ENCODE assay signal across 14 cellular contexts in genomic region chr2:150169230-150169629, GRCh38.
DNase-seq lines count a peak whose midpoint lies in the region; ATAC-seq and TF ChIP-seq lines count a peak whose summit lies in the region.
"Had no signal": no experiment of that assay in that cellular context is flagged by ENCODE, and none has a peak within 500 bp of the region (broad histone marks: within the 10 kb centered on the region; RNA-seq: fewer than 3 reads in every experiment).

No MANE protein-coding gene starts in this region.

- peaks cover 0 to 10% (median 0%) of the 10 kb centered on the region in 9 donors for H3K4me1 ChIP-seq in heart right ventricle

- peak overlapping the region; percentile 35 for H3K27ac Mint-ChIP-seq in progenitor cell of endocrine pancreas
- H3K27ac Mint-ChIP-seq: activated T-cell treated with anti-CD3 and anti-CD28 coated beads, Interleukin-2, amount 50 U/mL, for 24 hours had no signal

- H3K4me3 Mint-ChIP-seq in progenitor cell of endocrine pancreas (ENCODE audit: low read depth): no peak overlapping the region
- H3K4me3 Mint-ChIP-seq: activated T-cell treated with anti-CD3 and anti-CD28 coated beads, Interleukin-2, amount 50 U/mL, for 24 hours had no signal

- intact Hi-C loops in heart right ventricle (cut with DNase I): no loop called here

- peaks cover 11% of the 10 kb centered on the region for H3K4me1 Mint-ChIP-seq in progenitor cell of endocrine pancreas (ENCODE audit: low read depth)

- no peak overlapping the region for H3K4me3 ChIP-seq in heart right ventricle
- H3K4me3 ChIP-seq: cardiac muscle cell, lung had no signal

- no peaks in the 10 kb centered on the region for H3K9me3 ChIP-seq in heart right ventricle

- ATAC-seq in heart right ventricle: peak; percentile 57 to 92 (median 66)
- ATAC-seq: foreskin keratinocyte had no signal

- no peaks in the 10 kb centered on the region for H3K36me3 ChIP-seq in heart right ventricle
- H3K36me3 ChIP-seq: cardiac muscle cell had no signal

- peak overlapping the region in 1 of 10 donors; percentile 34 for H3K27ac ChIP-seq in heart right ventricle
- H3K27ac ChIP-seq: cardiac muscle cell, foreskin keratinocyte had no signal

- no peaks in the 10 kb centered on the region for H3K36me3 Mint-ChIP-seq in progenitor cell of endocrine pancreas (ENCODE audit: insufficient read depth)

- TF ChIP-seq CTCF in heart right ventricle (IDR thresholded peaks at IDR 0.05) (no peak), progenitor cell of endocrine pancreas (IDR thresholded peaks at IDR 0.05; ENCODE audit: unreplicated experiment) (no peak)

- no peaks in the 10 kb centered on the region for H3K27me3 Mint-ChIP-seq in progenitor cell of endocrine pancreas
- H3K27me3 Mint-ChIP-seq: activated T-cell treated with anti-CD3 and anti-CD28 coated beads, Interleukin-2, amount 50 U/mL, for 24 hours had no signal

- DNase-seq in EL (peak; percentile 20), astrocyte of the hippocampus (ENCODE audit: low read depth, low spot score) (peak; percentile 65), heart right ventricle (peak; percentile 10 to 18), progenitor cell of endocrine pancreas (ENCODE audit: low spot score, unreplicated experiment) (no peak), germinal center (ENCODE audit: low spot score) (no peak), NCI-H2107 (lab: John Stamatoyannopoulos, UW) (no peak)
- no peak for DNase-seq in activated CD4-positive, alpha-beta T cell treated with anti-CD3 and anti-CD28 coated beads, Interleukin-2, amount 50 U/mL, for 48 hours
- no peak for DNase-seq in activated CD4-positive, alpha-beta T cell treated with anti-CD3 and anti-CD28 coated beads for 48 hours
- DNase-seq: activated T-cell treated with anti-CD3 and anti-CD28 coated beads, Interleukin-2, amount 50 U/mL, for 24 hours; NCI-H526; trophoblast cell had no signal

- H3K27me3 ChIP-seq in heart right ventricle: no peaks in the 10 kb centered on the region
- H3K27me3 ChIP-seq: cardiac muscle cell, foreskin keratinocyte had no signal

- peaks cover 3% of the 10 kb centered on the region for H3K9me3 Mint-ChIP-seq in progenitor cell of endocrine pancreas (ENCODE audit: low read depth)
- H3K9me3 Mint-ChIP-seq: activated T-cell treated with anti-CD3 and anti-CD28 coated beads, Interleukin-2, amount 50 U/mL, for 24 hours had no signal

Comparison
In these comparisons a context has a peak if more than half of its experiments do, and no peak if none do; other contexts are left out.
1. DNase-seq: peak in EL (single experiment), astrocyte of the hippocampus (single experiment) and heart right ventricle (2 of 2); none in progenitor cell of endocrine pancreas (single experiment), activated CD4-positive, alpha-beta T cell treated with anti-CD3 and anti-CD28 coated beads, Interleukin-2, amount 50 U/mL, for 48 hours (0 of 2), germinal center (single experiment), activated CD4-positive, alpha-beta T cell treated with anti-CD3 and anti-CD28 coated beads for 48 hours (single experiment) and NCI-H2107 (single experiment).